ENCODE assay signal across 2 cellular contexts in the genomic region with DNA sequence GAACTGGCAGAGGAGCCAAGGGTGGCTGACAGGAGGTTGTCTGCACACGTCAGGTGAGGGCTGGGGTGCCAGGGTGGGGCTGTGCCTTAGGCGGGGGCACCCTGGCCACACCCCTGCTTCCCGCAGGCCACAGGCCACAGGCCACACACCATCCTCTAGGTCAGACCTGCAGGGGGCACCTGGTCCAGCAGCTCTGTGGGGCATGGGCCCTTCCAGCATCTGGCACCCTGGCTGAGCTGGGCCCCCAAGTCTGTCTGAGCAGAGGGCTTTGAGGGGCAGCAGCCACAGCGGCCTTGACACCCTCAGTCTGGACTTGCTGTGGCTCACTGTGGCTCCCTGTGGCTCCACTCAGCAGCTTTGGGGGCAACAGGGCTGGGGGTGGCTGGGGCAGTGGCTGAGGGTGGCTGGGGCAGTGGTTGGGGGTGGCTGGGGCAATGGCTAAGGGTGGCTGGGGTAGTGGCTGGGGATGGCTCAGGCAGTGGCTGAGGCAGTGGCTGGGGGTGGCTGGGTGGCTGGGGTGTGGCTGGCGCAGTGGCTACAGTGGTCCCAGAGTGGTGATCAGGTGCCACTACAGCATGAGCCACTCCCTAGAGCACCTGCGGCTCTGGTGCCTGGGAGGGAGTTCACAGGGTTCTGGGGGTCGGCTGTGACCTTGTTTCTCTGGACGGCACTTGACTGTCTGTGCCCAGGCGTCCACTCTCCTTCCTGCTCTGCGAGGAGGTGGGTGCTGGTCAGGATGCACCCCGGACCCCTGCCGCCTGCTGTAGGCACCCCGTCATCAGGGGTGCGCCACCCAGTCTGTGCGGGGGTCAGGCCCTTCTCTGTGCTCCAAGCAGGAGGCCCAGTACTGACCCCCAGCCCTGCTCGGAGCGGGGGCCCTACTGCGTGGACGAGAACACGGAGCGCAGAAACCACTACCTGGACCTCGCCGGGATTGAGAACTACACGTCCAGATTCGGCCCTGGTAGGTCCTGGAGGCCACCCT.
TF ChIP-seq lines count a peak whose summit lies in the region.

No MANE protein-coding gene starts in this region.

TF ChIP-seq in SK-N-SH, 30 proteins besides CTCF, POLR2A, EP300 and RAD21 (continued from another document):
- TF ChIP-seq, protein P1, sequence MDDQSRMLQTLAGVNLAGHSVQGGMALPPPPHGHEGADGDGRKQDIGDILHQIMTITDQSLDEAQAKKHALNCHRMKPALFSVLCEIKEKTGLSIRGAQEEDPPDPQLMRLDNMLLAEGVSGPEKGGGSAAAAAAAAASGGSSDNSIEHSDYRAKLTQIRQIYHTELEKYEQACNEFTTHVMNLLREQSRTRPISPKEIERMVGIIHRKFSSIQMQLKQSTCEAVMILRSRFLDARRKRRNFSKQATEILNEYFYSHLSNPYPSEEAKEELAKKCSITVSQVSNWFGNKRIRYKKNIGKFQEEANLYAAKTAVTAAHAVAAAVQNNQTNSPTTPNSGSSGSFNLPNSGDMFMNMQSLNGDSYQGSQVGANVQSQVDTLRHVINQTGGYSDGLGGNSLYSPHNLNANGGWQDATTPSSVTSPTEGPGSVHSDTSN (IDR thresholded peaks at IDR 0.05), result no peak
- TF ChIP-seq RFX5 (IDR thresholded peaks at IDR 0.05; ENCODE audit: low read length) (no peak), GATA2 (CRISPR knock-in tag; IDR thresholded peaks at IDR 0.05) (no peak), GABPA (IDR thresholded peaks at IDR 0.05; ENCODE audit: low read depth) (no peak), NRF1 (IDR thresholded peaks at IDR 0.05; ENCODE audit: low read depth, low read length) (no peak), RCOR1 (IDR thresholded peaks at IDR 0.05; ENCODE audit: low read length) (no peak)
- TF ChIP-seq, protein P2, sequence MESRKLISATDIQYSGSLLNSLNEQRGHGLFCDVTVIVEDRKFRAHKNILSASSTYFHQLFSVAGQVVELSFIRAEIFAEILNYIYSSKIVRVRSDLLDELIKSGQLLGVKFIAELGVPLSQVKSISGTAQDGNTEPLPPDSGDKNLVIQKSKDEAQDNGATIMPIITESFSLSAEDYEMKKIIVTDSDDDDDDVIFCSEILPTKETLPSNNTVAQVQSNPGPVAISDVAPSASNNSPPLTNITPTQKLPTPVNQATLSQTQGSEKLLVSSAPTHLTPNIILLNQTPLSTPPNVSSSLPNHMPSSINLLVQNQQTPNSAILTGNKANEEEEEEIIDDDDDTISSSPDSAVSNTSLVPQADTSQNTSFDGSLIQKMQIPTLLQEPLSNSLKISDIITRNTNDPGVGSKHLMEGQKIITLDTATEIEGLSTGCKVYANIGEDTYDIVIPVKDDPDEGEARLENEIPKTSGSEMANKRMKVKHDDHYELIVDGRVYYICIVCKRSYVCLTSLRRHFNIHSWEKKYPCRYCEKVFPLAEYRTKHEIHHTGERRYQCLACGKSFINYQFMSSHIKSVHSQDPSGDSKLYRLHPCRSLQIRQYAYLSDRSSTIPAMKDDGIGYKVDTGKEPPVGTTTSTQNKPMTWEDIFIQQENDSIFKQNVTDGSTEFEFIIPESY (IDR thresholded peaks at IDR 0.05; ENCODE audit: borderline replicate concordance, low read depth), result no peak

TF ChIP-seq in SK-N-SH treated with all-trans-retinoic acid at 6 μM for 48 hours, 23 proteins besides CTCF, POLR2A, EP300 and RAD21 (continued from another document):
- TF ChIP-seq, protein P3, sequence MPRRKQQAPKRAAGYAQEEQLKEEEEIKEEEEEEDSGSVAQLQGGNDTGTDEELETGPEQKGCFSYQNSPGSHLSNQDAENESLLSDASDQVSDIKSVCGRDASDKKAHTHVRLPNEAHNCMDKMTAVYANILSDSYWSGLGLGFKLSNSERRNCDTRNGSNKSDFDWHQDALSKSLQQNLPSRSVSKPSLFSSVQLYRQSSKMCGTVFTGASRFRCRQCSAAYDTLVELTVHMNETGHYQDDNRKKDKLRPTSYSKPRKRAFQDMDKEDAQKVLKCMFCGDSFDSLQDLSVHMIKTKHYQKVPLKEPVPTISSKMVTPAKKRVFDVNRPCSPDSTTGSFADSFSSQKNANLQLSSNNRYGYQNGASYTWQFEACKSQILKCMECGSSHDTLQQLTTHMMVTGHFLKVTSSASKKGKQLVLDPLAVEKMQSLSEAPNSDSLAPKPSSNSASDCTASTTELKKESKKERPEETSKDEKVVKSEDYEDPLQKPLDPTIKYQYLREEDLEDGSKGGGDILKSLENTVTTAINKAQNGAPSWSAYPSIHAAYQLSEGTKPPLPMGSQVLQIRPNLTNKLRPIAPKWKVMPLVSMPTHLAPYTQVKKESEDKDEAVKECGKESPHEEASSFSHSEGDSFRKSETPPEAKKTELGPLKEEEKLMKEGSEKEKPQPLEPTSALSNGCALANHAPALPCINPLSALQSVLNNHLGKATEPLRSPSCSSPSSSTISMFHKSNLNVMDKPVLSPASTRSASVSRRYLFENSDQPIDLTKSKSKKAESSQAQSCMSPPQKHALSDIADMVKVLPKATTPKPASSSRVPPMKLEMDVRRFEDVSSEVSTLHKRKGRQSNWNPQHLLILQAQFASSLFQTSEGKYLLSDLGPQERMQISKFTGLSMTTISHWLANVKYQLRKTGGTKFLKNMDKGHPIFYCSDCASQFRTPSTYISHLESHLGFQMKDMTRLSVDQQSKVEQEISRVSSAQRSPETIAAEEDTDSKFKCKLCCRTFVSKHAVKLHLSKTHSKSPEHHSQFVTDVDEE (CRISPR knock-in tag; IDR thresholded peaks at IDR 0.05), result no peak
- TF ChIP-seq ZNF70 (CRISPR knock-in tag; IDR thresholded peaks at IDR 0.05) (no peak), ZFP3 (CRISPR knock-in tag; IDR thresholded peaks at IDR 0.05) (no peak)
